Comparison of ENCODE assay signal across 1 cellular context in genomic region chr3:138011722-138012121, GRCh38.
TF ChIP-seq lines count a peak whose summit lies in the region.

No MANE protein-coding gene starts in this region.

TF ChIP-seq in K562, 482 proteins besides CTCF, POLR2A, EP300 and RAD21 (continued from another document):
- no peak for TF ChIP-seq PBX2 (CRISPR knock-in tag; IDR thresholded peaks at IDR 0.05; ENCODE audit: low read depth)
- 0 out of 2 replicates have a peak, but pooled peaks have one; percentile 22 for TF ChIP-seq PBX2 (tag; conservative IDR thresholded peaks at IDR 0.05; ENCODE audit: low read depth)
- TF ChIP-seq SFPQ (IDR thresholded peaks at IDR 0.05; ENCODE audit: low read depth, low read length): no peak
- peak; percentile 26; the same call in 1 of the 2 replicates for TF ChIP-seq VEZF1 (CRISPR knock-in tag; IDR thresholded peaks at IDR 0.05)
TF ChIP-seq in K562: peak in this region for 4.
